1 cellular context compared by ENCODE assay signal in genomic region chr2:111711270-111711669, GRCh38.
TF ChIP-seq lines count a peak whose summit lies in the region.

No MANE protein-coding gene starts in this region.

TF ChIP-seq in GM12878, 131 proteins besides CTCF, POLR2A, EP300 and RAD21 (continued from another document):
- peak; percentile 25 for TF ChIP-seq USF1 (IDR thresholded peaks at IDR 0.05; ENCODE audit: borderline replicate concordance, extremely low read length, insufficient read depth, low read depth, low read length)
- TF ChIP-seq NKRF (conservative IDR thresholded peaks at IDR 0.05) = no peak
- no peak for TF ChIP-seq KAT2A (conservative IDR thresholded peaks at IDR 0.05; ENCODE audit: control insufficient read depth, low read depth, low read length)
- no peak for TF ChIP-seq ZNF217 (IDR thresholded peaks at IDR 0.05)
- no peak for TF ChIP-seq STAT1 (conservative IDR thresholded peaks at IDR 0.05)
- peak; percentile 66 for TF ChIP-seq RAD51 (IDR thresholded peaks at IDR 0.05)
- no peak for TF ChIP-seq IKZF2 (IDR thresholded peaks at IDR 0.05)
- no peak for TF ChIP-seq SMAD1 (IDR thresholded peaks at IDR 0.05; ENCODE audit: low read depth, partially characterized antibody)
